Comparison of ENCODE assay signal across 8 cellular contexts in the genomic region with DNA sequence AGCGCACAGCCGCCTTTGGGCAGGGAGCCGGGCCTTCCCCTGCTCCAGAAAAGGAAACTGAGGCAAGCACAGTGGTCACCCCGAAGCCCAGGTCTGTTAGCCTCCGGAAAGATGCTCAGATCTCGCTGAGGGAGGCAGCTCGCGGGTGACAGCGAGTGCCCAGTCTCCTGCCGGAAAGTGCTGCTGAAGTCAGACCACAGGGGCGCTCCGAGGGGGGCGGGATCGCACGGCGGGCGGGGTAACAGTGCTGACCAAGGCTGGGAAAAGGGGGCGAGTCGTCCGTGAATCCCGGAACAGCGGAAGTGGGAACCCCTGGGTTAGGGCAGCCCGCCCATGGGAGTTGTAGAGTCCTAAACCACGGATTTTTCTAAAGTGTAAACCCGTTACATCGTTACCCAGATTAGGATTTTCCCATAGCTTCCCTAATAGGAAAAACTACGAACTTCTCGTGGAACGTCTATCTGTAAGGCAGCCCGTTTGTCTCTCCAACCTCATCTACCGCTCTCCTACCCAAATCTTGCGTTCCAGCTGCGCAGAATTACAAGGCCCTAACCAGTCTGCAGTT. TPM values are rescaled to one million over a fixed set of nuclear protein-coding genes. Genes with fewer than 3 reads are reported as not detected.
A peak's percentile ranks its signal among the peaks of the same experiment; 100 is the strongest.
DNase-seq lines count a peak whose midpoint lies in the region; ATAC-seq and TF ChIP-seq lines count a peak whose summit lies in the region.

No MANE protein-coding gene starts in this region.

- H3K4me2 ChIP-seq in DOHH2 (ENCODE audit: low read length) = peak overlapping the region; percentile 96

- no peaks in the 10 kb centered on the region for H3K9me3 ChIP-seq in DOHH2 (ENCODE audit: control insufficient read depth, insufficient read depth, low read length)

- H3K9me2 ChIP-seq in DOHH2 (replicated peaks; ENCODE audit: control insufficient read depth, low read length) = no peaks in the 10 kb centered on the region

- peak overlapping the region; percentile 88 for H3K4me3 Mint-ChIP-seq in dendritic cell treated with granulocyte-macrophage colony-stimulating factor and Interleukin-4, amounts not matched to agents 40 ng/mL and 50 ng/mL, for 4 days

- H3K27me3 Mint-ChIP-seq in dendritic cell treated with granulocyte-macrophage colony-stimulating factor and Interleukin-4, amounts not matched to agents 40 ng/mL and 50 ng/mL, for 4 days = peaks cover 2% of the 10 kb centered on the region

- ATAC-seq in GM19463 (IDR thresholded peaks at IDR 0.05; ENCODE audit: unreplicated experiment) = peak; percentile 35
- ATAC-seq in HG03521 (IDR thresholded peaks at IDR 0.05; ENCODE audit: unreplicated experiment) = peak; percentile 21
- peak; percentile 55 for ATAC-seq in left lobe of liver

- H3K36me3 Mint-ChIP-seq in dendritic cell treated with granulocyte-macrophage colony-stimulating factor and Interleukin-4, amounts not matched to agents 40 ng/mL and 50 ng/mL, for 4 days (ENCODE audit: low read depth) = peaks cover 60% of the 10 kb centered on the region

- no peaks in the 10 kb centered on the region for H3F3A ChIP-seq in DOHH2 (ENCODE audit: control insufficient read depth, insufficient read depth)

- H3K4me1 ChIP-seq in DOHH2 (ENCODE audit: control insufficient read depth, low read length) = peaks cover 26% of the 10 kb centered on the region

- intact Hi-C loops in dendritic cell treated with granulocyte-macrophage colony-stimulating factor and Interleukin-4, amounts not matched to agents 40 ng/mL and 50 ng/mL, for 4 days (cut with micrococcal nuclease) = loop anchor here (1.0 to 2.0 kb wide), 2 partner anchors 9 to 30 kb away; no protein-coding TSS in a partner anchor

- peak in 4 of 5 experiments; percentile 21 to 42 (median 24) for DNase-seq in T-helper 2 cell
- DNase-seq in left lobe of liver (ENCODE audit: low spot score) = peak; percentile 58
- DNase-seq in stimulated activated CD4-positive, alpha-beta T cell treated with anti-CD3 and anti-CD28 coated beads, Interleukin-4, amount 100 ng/mL, for 24 hours = peak; percentile 42
- DNase-seq in NCI-H2171 (lab: John Stamatoyannopoulos, UW) = no peak

- H3K27me3 ChIP-seq in DOHH2 (ENCODE audit: control insufficient read depth, low read length) = no peaks in the 10 kb centered on the region

- H3K36me3 ChIP-seq in DOHH2 (ENCODE audit: control insufficient read depth, low read length) = no peaks in the 10 kb centered on the region

- TF ChIP-seq CTCF in DOHH2 (IDR thresholded peaks at IDR 0.05; ENCODE audit: low read depth, low read length, poor library complexity, severe bottlenecking) = no peak

- H3K79me2 ChIP-seq in DOHH2 (ENCODE audit: control insufficient read depth, low read length) = peaks cover 11% of the 10 kb centered on the region

- no peaks in the 10 kb centered on the region for H4K20me1 ChIP-seq in DOHH2 (ENCODE audit: control insufficient read depth, insufficient read depth, low read depth, low read length)

- H3K27ac Mint-ChIP-seq in dendritic cell treated with granulocyte-macrophage colony-stimulating factor and Interleukin-4, amounts not matched to agents 40 ng/mL and 50 ng/mL, for 4 days = peak overlapping the region; percentile 93

- H3K9me3 Mint-ChIP-seq in dendritic cell treated with granulocyte-macrophage colony-stimulating factor and Interleukin-4, amounts not matched to agents 40 ng/mL and 50 ng/mL, for 4 days = no peaks in the 10 kb centered on the region

- peak overlapping the region; percentile 98 for H3K4me3 ChIP-seq in DOHH2 (ENCODE audit: low read length)

- no peak overlapping the region for H3K27ac ChIP-seq in DOHH2 (ENCODE audit: low read depth, low read length)

- H3K4me1 Mint-ChIP-seq in dendritic cell treated with granulocyte-macrophage colony-stimulating factor and Interleukin-4, amounts not matched to agents 40 ng/mL and 50 ng/mL, for 4 days (ENCODE audit: low read depth) = peaks cover 55% of the 10 kb centered on the region

RNA-seq across cellular contexts. Expression of a gene that starts 0.5 kb away (rescaled TPM):
- 19.3 TPM for total RNA-seq in left lobe of liver

RNA-seq across cellular contexts. Expression of a gene that starts 0.6 kb away (rescaled TPM):
- 21.4 TPM for total RNA-seq in left lobe of liver

RNA-seq across cellular contexts. Expression of a gene that starts 24.9 kb away (rescaled TPM):
- total RNA-seq in left lobe of liver = not detected

RNA-seq across cellular contexts. Expression of a gene that starts 26.3 kb away (rescaled TPM):
- not detected for total RNA-seq in left lobe of liver

RNA-seq across cellular contexts. Expression of a gene that starts 32.2 kb away (rescaled TPM):
- total RNA-seq in left lobe of liver = 15.3 TPM
